2 cellular contexts compared by ENCODE assay signal in genomic region chr1:16456151-16456550, GRCh38. TPM values are rescaled to one million over a fixed set of nuclear protein-coding genes. Genes with fewer than 3 reads are reported as not detected.
"Had no signal": no experiment of that assay in that cellular context is flagged by ENCODE, and none has a peak within 500 bp of the region (broad histone marks: within the 10 kb centered on the region; RNA-seq: fewer than 3 reads in every experiment).

No MANE protein-coding gene starts in this region.

RNA-seq across cellular contexts. Expression of gene SPATA21, which starts 18.9 kb away (rescaled TPM):
- total RNA-seq: PC-3 had no signal

RNA-seq across cellular contexts. Expression of gene RNU1-1, which starts 57.9 kb away (rescaled TPM):
- total RNA-seq: M059J had no signal
